In the genomic region with DNA sequence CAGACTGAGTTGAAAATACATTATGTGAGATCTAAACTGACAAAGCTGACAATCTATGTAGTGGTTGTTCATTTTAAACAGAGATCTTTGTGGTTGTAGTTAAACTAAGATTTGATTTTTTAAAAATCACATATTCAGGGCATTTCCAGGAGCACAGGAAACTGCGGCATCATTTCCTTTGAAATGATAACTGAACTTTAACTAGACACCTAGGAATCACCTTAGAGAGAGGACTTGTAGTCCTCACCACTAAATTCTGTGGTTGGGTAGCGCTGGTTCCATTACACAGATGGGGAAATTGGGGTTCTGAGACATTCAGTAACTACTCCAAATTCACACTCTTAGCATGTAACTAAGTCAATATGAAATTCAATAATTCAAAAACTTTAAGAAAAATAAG, we compare ENCODE assay signal across 26 cellular contexts.
"Had no signal": no experiment of that assay in that cellular context is flagged by ENCODE, and none has a peak within 500 bp of the region (broad histone marks: within the 10 kb centered on the region; RNA-seq: fewer than 3 reads in every experiment).

No MANE protein-coding gene starts in this region.

- H3K27me3 Mint-ChIP-seq: naive thymus-derived CD8-positive, alpha-beta T cell; stimulated activated naive CD8-positive, alpha-beta T cell treated with anti-CD3 and anti-CD28 coated beads, Interleukin-15, amount 100 ng/mL, for 72 hours; type B pancreatic cell had no signal

- H3K27ac ChIP-seq: left lung, lower lobe of right lung, pancreas, prostate gland, skin epidermis, tibial nerve, uterus had no signal

- ATAC-seq: left colon; lower lobe of right lung; naive thymus-derived CD8-positive, alpha-beta T cell had no signal

- H3K9me3 Mint-ChIP-seq: naive thymus-derived CD8-positive, alpha-beta T cell; nephron; neural crest cell; stimulated activated naive B cell treated with anti-CD40 and anti-IgM and Interleukin-4, amounts not matched to agents 10 μg/mL and 1 μg/mL and 100 μg/mL, for 72 hours; stimulated activated naive CD8-positive, alpha-beta T cell treated with anti-CD3 and anti-CD28 coated beads, Interleukin-15, amount 100 ng/mL, for 72 hours; type B pancreatic cell had no signal

- H3K9me3 ChIP-seq: left lung, lower lobe of right lung, pancreas, prostate gland, tibial nerve, uterus had no signal

- DNase-seq: hypothalamus; immature natural killer cell; kidney; left colon; left lung; lower lobe of right lung; naive thymus-derived CD8-positive, alpha-beta T cell; nucleus accumbens; pancreas; retina; right cardiac atrium; stimulated activated CD4-positive, alpha-beta T cell treated with anti-CD3 and anti-CD28 coated beads, Interleukin-12 subunit alpha, Interleukin-12 subunit beta, amount 100 ng/mL, for 4 hours; stimulated activated CD4-positive, alpha-beta T cell treated with anti-CD3 and anti-CD28 coated beads, Interleukin-15, amount 100 ng/mL, for 24 hours; stimulated activated CD4-positive, alpha-beta T cell treated with anti-CD3 and anti-CD28 coated beads, Interleukin-2, amount 100 ng/mL, for 24 hours; stimulated activated CD4-positive, alpha-beta T cell treated with anti-CD3 and anti-CD28 coated beads, Interleukin-4, amount 100 ng/mL, for 1 hour; stimulated activated naive B cell treated with anti-CD40 and anti-IgM and Interleukin-4, amounts not matched to agents 10 μg/mL and 1 μg/mL and 100 μg/mL, for 72 hours; stimulated activated naive CD8-positive, alpha-beta T cell treated with anti-CD3 and anti-CD28 coated beads, Interleukin-15, amount 100 ng/mL, for 72 hours; substantia nigra; uterus had no signal

- H3K36me3 Mint-ChIP-seq: immature natural killer cell; naive thymus-derived CD8-positive, alpha-beta T cell; stimulated activated naive B cell treated with anti-CD40 and anti-IgM and Interleukin-4, amounts not matched to agents 10 μg/mL and 1 μg/mL and 100 μg/mL, for 72 hours; type B pancreatic cell had no signal

- H3K36me3 ChIP-seq: left lung, lower lobe of right lung, pancreas, prostate gland, tibial nerve, uterus had no signal

- H3K27me3 ChIP-seq: left lung, pancreas, tibial nerve, uterus had no signal

- H3K4me3 Mint-ChIP-seq: immature natural killer cell; naive thymus-derived CD8-positive, alpha-beta T cell; nephron; neural crest cell; stimulated activated naive B cell treated with anti-CD40 and anti-IgM and Interleukin-4, amounts not matched to agents 10 μg/mL and 1 μg/mL and 100 μg/mL, for 72 hours; stimulated activated naive CD8-positive, alpha-beta T cell treated with anti-CD3 and anti-CD28 coated beads, Interleukin-15, amount 100 ng/mL, for 72 hours; type B pancreatic cell had no signal

- FAIRE-seq: islet of Langerhans, kidney, pancreas had no signal

- H3K27ac Mint-ChIP-seq: nephron; stimulated activated naive B cell treated with anti-CD40 and anti-IgM and Interleukin-4, amounts not matched to agents 10 μg/mL and 1 μg/mL and 100 μg/mL, for 72 hours; type B pancreatic cell had no signal

- H3K4me3 ChIP-seq: left lung, lower lobe of right lung, pancreas, prostate gland, skin epidermis, tibial nerve, uterus had no signal

- H3K4me1 ChIP-seq: left lung, lower lobe of right lung, pancreas, prostate gland, uterus had no signal
